Comparison of ENCODE assay signal across 29 cellular contexts in genomic region chr9:82893549-82893948, GRCh38.
"Had no signal": no experiment of that assay in that cellular context is flagged by ENCODE, and none has a peak within 500 bp of the region (broad histone marks: within the 10 kb centered on the region; RNA-seq: fewer than 3 reads in every experiment).

No MANE protein-coding gene starts in this region.

- DNase-seq: hypothalamus; immature natural killer cell; kidney; left colon; left lung; lower lobe of right lung; mammary epithelial cell; mesenchymal stem cell; midbrain; mucosa of descending colon; naive thymus-derived CD4-positive, alpha-beta T cell; ovary; right lobe of liver; stimulated activated CD4-positive, alpha-beta T cell treated with anti-CD3 and anti-CD28 coated beads, Interleukin-1b, Interleukin-23, amount 100 ng/mL, for 48 hours; stimulated activated CD4-positive, alpha-beta T cell treated with anti-CD3 and anti-CD28 coated beads, Interleukin-2, amount 100 ng/mL, for 48 hours; stimulated activated CD4-positive, alpha-beta T cell treated with anti-CD3 and anti-CD28 coated beads, Interleukin-4, amount 100 ng/mL, for 4 hours; stimulated activated CD8-positive, alpha-beta memory T cell treated with anti-CD3 and anti-CD28 coated beads, Interleukin-4, amount 100 ng/mL, for 48 hours; stimulated activated naive CD4-positive, alpha-beta T cell treated with Interleukin-2 at 50 U/mL for 16 hours; stimulated activated naive CD8-positive, alpha-beta T cell treated with anti-CD3 and anti-CD28 coated beads, Interleukin-15, amount 100 ng/mL, for 72 hours; substantia nigra; uterus had no signal

- H3K36me3 ChIP-seq: left lung, lower lobe of right lung, ovary, right atrium auricular region, right lobe of liver, tibial nerve, uterus had no signal

- ATAC-seq: left colon; left lung; lower lobe of right lung; mucosa of descending colon; naive thymus-derived CD4-positive, alpha-beta T cell; natural killer cell treated with Interleukin-12 subunit alpha and Interleukin-12 subunit beta and Interleukin-15 and Interleukin-18, amount 100 ng/mL, for 72 hours; right lobe of liver; stimulated activated memory B cell treated with anti-CD40 and anti-IgM and Interleukin-4, amounts not matched to agents 10 μg/mL and 1 μg/mL and 100 μg/mL, for 72 hours; stimulated activated naive CD8-positive, alpha-beta T cell treated with anti-CD3 and anti-CD28 coated beads, Interleukin-15, amount 100 ng/mL, for 72 hours had no signal

- H3K27ac ChIP-seq: left lung, lower lobe of right lung, ovary, right atrium auricular region, right lobe of liver, tibial nerve, uterus had no signal

- H3K36me3 Mint-ChIP-seq: immature natural killer cell; naive thymus-derived CD4-positive, alpha-beta T cell; natural killer cell treated with Interleukin-12 subunit alpha and Interleukin-12 subunit beta and Interleukin-15 and Interleukin-18, amount 100 ng/mL, for 72 hours; stimulated activated memory B cell treated with anti-CD40 and anti-IgM and Interleukin-4, amounts not matched to agents 10 μg/mL and 1 μg/mL and 100 μg/mL, for 72 hours; type B pancreatic cell had no signal

- H3K4me3 ChIP-seq: left lung, lower lobe of right lung, mucosa of descending colon, ovary, right atrium auricular region, right lobe of liver, smooth muscle cell, tibial nerve, uterus had no signal

- H3K4me1 ChIP-seq: left lung, lower lobe of right lung, right atrium auricular region, right lobe of liver, tibial nerve, uterus had no signal

- H3K27me3 ChIP-seq: left lung, ovary, right atrium auricular region, right lobe of liver, tibial nerve, uterus had no signal

- H3K27ac Mint-ChIP-seq: immature natural killer cell; naive thymus-derived CD4-positive, alpha-beta T cell; natural killer cell treated with Interleukin-12 subunit alpha and Interleukin-12 subunit beta and Interleukin-15 and Interleukin-18, amount 100 ng/mL, for 72 hours; progenitor cell of endocrine pancreas; stimulated activated memory B cell treated with anti-CD40 and anti-IgM and Interleukin-4, amounts not matched to agents 10 μg/mL and 1 μg/mL and 100 μg/mL, for 72 hours; stimulated activated naive CD8-positive, alpha-beta T cell treated with anti-CD3 and anti-CD28 coated beads, Interleukin-15, amount 100 ng/mL, for 72 hours; type B pancreatic cell had no signal

- FAIRE-seq: islet of Langerhans, kidney had no signal

- H3K4me3 Mint-ChIP-seq: immature natural killer cell; naive thymus-derived CD4-positive, alpha-beta T cell; natural killer cell treated with Interleukin-12 subunit alpha and Interleukin-12 subunit beta and Interleukin-15 and Interleukin-18, amount 100 ng/mL, for 72 hours; stimulated activated memory B cell treated with anti-CD40 and anti-IgM and Interleukin-4, amounts not matched to agents 10 μg/mL and 1 μg/mL and 100 μg/mL, for 72 hours; stimulated activated naive CD8-positive, alpha-beta T cell treated with anti-CD3 and anti-CD28 coated beads, Interleukin-15, amount 100 ng/mL, for 72 hours; type B pancreatic cell had no signal

- H3K9me3 Mint-ChIP-seq: stimulated activated memory B cell treated with anti-CD40 and anti-IgM and Interleukin-4, amounts not matched to agents 10 μg/mL and 1 μg/mL and 100 μg/mL, for 72 hours had no signal

- H3K4me2 ChIP-seq: smooth muscle cell had no signal

- H3K4me1 Mint-ChIP-seq: immature natural killer cell; naive thymus-derived CD4-positive, alpha-beta T cell; stimulated activated memory B cell treated with anti-CD40 and anti-IgM and Interleukin-4, amounts not matched to agents 10 μg/mL and 1 μg/mL and 100 μg/mL, for 72 hours; stimulated activated naive CD8-positive, alpha-beta T cell treated with anti-CD3 and anti-CD28 coated beads, Interleukin-15, amount 100 ng/mL, for 72 hours had no signal

- H3K9me3 ChIP-seq: left lung, lower lobe of right lung, mucosa of descending colon, ovary, right atrium auricular region, right lobe of liver, tibial nerve, uterus had no signal

- H3K27me3 Mint-ChIP-seq: naive thymus-derived CD4-positive, alpha-beta T cell; natural killer cell treated with Interleukin-12 subunit alpha and Interleukin-12 subunit beta and Interleukin-15 and Interleukin-18, amount 100 ng/mL, for 72 hours; progenitor cell of endocrine pancreas; stimulated activated memory B cell treated with anti-CD40 and anti-IgM and Interleukin-4, amounts not matched to agents 10 μg/mL and 1 μg/mL and 100 μg/mL, for 72 hours; stimulated activated naive CD8-positive, alpha-beta T cell treated with anti-CD3 and anti-CD28 coated beads, Interleukin-15, amount 100 ng/mL, for 72 hours had no signal
